ENCODE assay signal across 17 cellular contexts in the genomic region with DNA sequence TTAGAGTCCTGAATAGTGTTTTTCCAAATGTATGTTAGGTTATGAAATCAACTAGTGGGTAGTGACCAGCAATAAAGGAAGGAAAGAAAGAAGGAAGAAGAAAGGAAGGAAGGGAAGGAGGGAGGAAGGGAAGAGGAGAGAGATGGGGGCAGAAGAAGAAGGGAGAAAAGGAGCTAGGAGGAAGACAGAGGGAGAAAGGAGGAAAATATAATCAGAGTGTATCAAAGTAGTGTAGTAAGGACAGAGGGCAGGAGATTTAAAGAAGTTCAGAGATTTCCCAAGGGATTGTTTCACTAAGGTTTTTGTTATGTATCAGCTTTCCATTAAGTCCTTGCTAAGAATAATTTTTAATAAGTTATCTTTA.
A peak's percentile ranks its signal among the peaks of the same experiment; 100 is the strongest.
DNase-seq lines count a peak whose midpoint lies in the region; ATAC-seq and TF ChIP-seq lines count a peak whose summit lies in the region.
"Had no signal": no experiment of that assay in that cellular context is flagged by ENCODE, and none has a peak within 500 bp of the region (broad histone marks: within the 10 kb centered on the region; RNA-seq: fewer than 3 reads in every experiment).

No MANE protein-coding gene starts in this region.

- H3K36me3 ChIP-seq in HEK293 (ENCODE audit: control insufficient read depth in 2 of 2, insufficient read depth in 1 of 2, low read length in 2 of 2): no peaks in the 10 kb centered on the region
- H3K36me3 ChIP-seq in colonic mucosa: no peaks in the 10 kb centered on the region
- H3K36me3 ChIP-seq in stomach smooth muscle (ENCODE audit: control insufficient read depth in 2 of 2, insufficient read depth in 2 of 2, low read length in 2 of 2): no peaks in the 10 kb centered on the region

- DNase-seq in colonic mucosa (no peak), GOT3 (lab: John Stamatoyannopoulos, UW) (no peak)
- no peak for DNase-seq in activated T-helper 1 cell treated with anti-CD3 and anti-CD28 coated beads, Interleukin-12 subunit alpha, Interleukin-12 subunit beta, Interleukin-2, Interleukin-4 antibody, amounts not matched to agents 30 ng/mL and 10 ng/mL and 1 ng/mL, durations not matched to agents 14 hours and 24 hours and 36 hours (ENCODE audit: low spot score)
- DNase-seq: ACHN; activated CD4-positive, alpha-beta T cell treated with anti-CD3 and anti-CD28 coated beads for 4 hours; activated effector memory CD4-positive, alpha-beta T cell treated with Interleukin-2 at 50 U/mL for 16 hours; amniotic stem cell; mesendoderm; NCI-H1930; NCI-H446 treated with DMSO at 0.1 percent for 48 hours; NK-92 treated with Interleukin-12 subunit alpha and Interleukin-12 subunit beta, amount 100 ng/mL, for 24 hours; stimulated activated CD4-positive, alpha-beta T cell treated with anti-CD3 and anti-CD28 coated beads, Interleukin-4, amount 100 ng/mL, for 24 hours had no signal

- TF ChIP-seq CTCF in HEK293 (tag by site-specific recombination; IDR thresholded peaks at IDR 0.05) (no peak), colonic mucosa (IDR thresholded peaks at IDR 0.05) (no peak), nephron (IDR thresholded peaks at IDR 0.05; ENCODE audit: unreplicated experiment in 3 of 3) (no peak)

- H3K9me3 ChIP-seq in HEK293 (ENCODE audit: control insufficient read depth, insufficient read depth, low read depth, low read length): no peaks in the 10 kb centered on the region
- H3K9me3 ChIP-seq in colonic mucosa: no peaks in the 10 kb centered on the region
- H3K9me3 ChIP-seq in stomach smooth muscle (ENCODE audit: control insufficient read depth in 2 of 2, low read length in 2 of 2): no peaks in the 10 kb centered on the region

- intact Hi-C loops in colonic mucosa (cut with DNase I): no loop called here
- intact Hi-C loops in activated T-helper 1 cell treated with anti-CD3 and anti-CD28 coated beads, Interleukin-12 subunit alpha, Interleukin-12 subunit beta, Interleukin-2, Interleukin-4 antibody, amounts not matched to agents 30 ng/mL and 10 ng/mL and 1 ng/mL, durations not matched to agents 14 hours and 24 hours and 36 hours (cut with micrococcal nuclease): no loop called here

- peaks cover 75% of the 10 kb centered on the region for H3K4me1 Mint-ChIP-seq in nephron
- no peaks in the 10 kb centered on the region for H3K4me1 Mint-ChIP-seq in activated T-helper 1 cell treated with anti-CD3 and anti-CD28 coated beads, Interleukin-12 subunit alpha, Interleukin-12 subunit beta, Interleukin-2, Interleukin-4 antibody, amounts not matched to agents 30 ng/mL and 10 ng/mL and 1 ng/mL, durations not matched to agents 14 hours and 24 hours and 36 hours (ENCODE audit: low read depth)

- peaks cover 12% of the 10 kb centered on the region for H3K36me3 Mint-ChIP-seq in nephron (ENCODE audit: low read depth)
- H3K36me3 Mint-ChIP-seq in activated T-helper 1 cell treated with anti-CD3 and anti-CD28 coated beads, Interleukin-12 subunit alpha, Interleukin-12 subunit beta, Interleukin-2, Interleukin-4 antibody, amounts not matched to agents 30 ng/mL and 10 ng/mL and 1 ng/mL, durations not matched to agents 14 hours and 24 hours and 36 hours (ENCODE audit: low read depth): peaks cover 20% of the 10 kb centered on the region

- peak overlapping the region; percentile 80 to 98 (median 97) for H3K27ac Mint-ChIP-seq in nephron
- H3K27ac Mint-ChIP-seq in activated T-helper 1 cell treated with anti-CD3 and anti-CD28 coated beads, Interleukin-12 subunit alpha, Interleukin-12 subunit beta, Interleukin-2, Interleukin-4 antibody, amounts not matched to agents 30 ng/mL and 10 ng/mL and 1 ng/mL, durations not matched to agents 14 hours and 24 hours and 36 hours: no peak overlapping the region

- H3K4me3 Mint-ChIP-seq in nephron: no peak overlapping the region
- H3K4me3 Mint-ChIP-seq in activated T-helper 1 cell treated with anti-CD3 and anti-CD28 coated beads, Interleukin-12 subunit alpha, Interleukin-12 subunit beta, Interleukin-2, Interleukin-4 antibody, amounts not matched to agents 30 ng/mL and 10 ng/mL and 1 ng/mL, durations not matched to agents 14 hours and 24 hours and 36 hours: no peak overlapping the region

- no peak overlapping the region for H3K4me3 ChIP-seq in HEK293 (ENCODE audit: low read depth, low read length)
- H3K4me3 ChIP-seq in colonic mucosa: no peak overlapping the region
- H3K4me3 ChIP-seq in stomach smooth muscle (ENCODE audit: low read length in 2 of 2): no peak overlapping the region

- H3K27ac ChIP-seq in HEK293 (ENCODE audit: extremely low read depth, low read depth, low read length) (no peak overlapping the region), colonic mucosa (peak overlapping the region; percentile 7), stomach smooth muscle (ENCODE audit: low read length) (peak overlapping the region; percentile 25)

- POLR2A ChIA-PET in HEK293 (lab: Yijun Ruan, JAX): no interaction called here

- H3K9me3 Mint-ChIP-seq in nephron: no peaks in the 10 kb centered on the region
- H3K9me3 Mint-ChIP-seq in activated T-helper 1 cell treated with anti-CD3 and anti-CD28 coated beads, Interleukin-12 subunit alpha, Interleukin-12 subunit beta, Interleukin-2, Interleukin-4 antibody, amounts not matched to agents 30 ng/mL and 10 ng/mL and 1 ng/mL, durations not matched to agents 14 hours and 24 hours and 36 hours: no peaks in the 10 kb centered on the region

- ATAC-seq in GM18868 (IDR thresholded peaks at IDR 0.05; ENCODE audit: unreplicated experiment) (no peak), HG02759 (IDR thresholded peaks at IDR 0.05; ENCODE audit: unreplicated experiment) (no peak)

- H3K4me1 ChIP-seq in HEK293 (ENCODE audit: control insufficient read depth, insufficient read depth, low read length) (no peaks in the 10 kb centered on the region), colonic mucosa (no peaks in the 10 kb centered on the region), stomach smooth muscle (ENCODE audit: control insufficient read depth, insufficient read depth, low read length) (peaks cover 35% of the 10 kb centered on the region)

- CTCF ChIA-PET in HEK293 (lab: Yijun Ruan, JAX): no interaction called here

- no peak overlapping the region for H3K9ac ChIP-seq in colonic mucosa (ENCODE audit: low read depth in 2 of 2, low read length in 2 of 2)
- H3K9ac ChIP-seq in stomach smooth muscle (ENCODE audit: low read length in 2 of 2): no peak overlapping the region

- no peaks in the 10 kb centered on the region for H3K27me3 Mint-ChIP-seq in nephron (ENCODE audit: low read depth)
- no peaks in the 10 kb centered on the region for H3K27me3 Mint-ChIP-seq in activated T-helper 1 cell treated with anti-CD3 and anti-CD28 coated beads, Interleukin-12 subunit alpha, Interleukin-12 subunit beta, Interleukin-2, Interleukin-4 antibody, amounts not matched to agents 30 ng/mL and 10 ng/mL and 1 ng/mL, durations not matched to agents 14 hours and 24 hours and 36 hours (ENCODE audit: insufficient read depth)

- no peaks in the 10 kb centered on the region for H3K27me3 ChIP-seq in colonic mucosa
- H3K27me3 ChIP-seq in stomach smooth muscle (ENCODE audit: control insufficient read depth in 1 of 2, insufficient read depth in 2 of 2, low read length in 2 of 2): no peaks in the 10 kb centered on the region

TF ChIP-seq in HEK293, 187 proteins besides CTCF, POLR2A, EP300 and RAD21:
- TF ChIP-seq ZNF629 (tag by site-specific recombination; IDR thresholded peaks at IDR 0.05) (no peak), ZNF701 (tag by site-specific recombination; IDR thresholded peaks at IDR 0.05) (no peak), ZNF366 (tag by site-specific recombination; conservative IDR thresholded peaks at IDR 0.05) (peak; percentile 37; the same call in 1 of the 2 replicates), SCRT2 (tag by site-specific recombination; IDR thresholded peaks at IDR 0.05) (peak; percentile 74)
